ENCODE assay signal across 1 cellular context in genomic region chr11:2203440-2204259, GRCh38.
TF ChIP-seq lines count a peak whose summit lies in the region.

No MANE protein-coding gene starts in this region.

TF ChIP-seq in HepG2, 621 proteins besides CTCF, POLR2A, EP300 and RAD21 (continued from another document and continues in another):
- TF ChIP-seq SKIL (CRISPR knock-in tag; IDR thresholded peaks at IDR 0.05; ENCODE audit: borderline replicate concordance) (no peak), RARG (CRISPR knock-in tag; IDR thresholded peaks at IDR 0.05; ENCODE audit: low read depth) (no peak), BRF2 (CRISPR knock-in tag; IDR thresholded peaks at IDR 0.05) (no peak), ZNF556 (CRISPR knock-in tag; IDR thresholded peaks at IDR 0.05; ENCODE audit: borderline replicate concordance) (no peak), ZNF564 (CRISPR knock-in tag; IDR thresholded peaks at IDR 0.05) (no peak), MBNL3 (CRISPR knock-in tag; conservative IDR thresholded peaks at IDR 0.05) (no peak), ARHGAP35 (CRISPR knock-in tag; IDR thresholded peaks at IDR 0.05; ENCODE audit: borderline replicate concordance) (no peak), DPF2 (CRISPR knock-in tag; IDR thresholded peaks at IDR 0.05; ENCODE audit: borderline replicate concordance, low read depth) (no peak), ZNF281 (CRISPR knock-in tag; IDR thresholded peaks at IDR 0.05; ENCODE audit: borderline replicate concordance) (no peak; the same call in 1 of the 2 replicates), ZMYM2 (CRISPR knock-in tag; IDR thresholded peaks at IDR 0.05) (no peak), AFF4 (CRISPR knock-in tag; IDR thresholded peaks at IDR 0.05) (no peak), ARID4A (CRISPR knock-in tag; IDR thresholded peaks at IDR 0.05; ENCODE audit: borderline replicate concordance) (no peak), ZMYM3 (CRISPR knock-in tag; IDR thresholded peaks at IDR 0.05) (no peak), E2F2 (CRISPR knock-in tag; IDR thresholded peaks at IDR 0.05; ENCODE audit: borderline replicate concordance) (no peak), CC2D1A (CRISPR knock-in tag; IDR thresholded peaks at IDR 0.05) (no peak), ZBTB14 (CRISPR knock-in tag; IDR thresholded peaks at IDR 0.05) (no peak), ZNF567 (CRISPR knock-in tag; IDR thresholded peaks at IDR 0.05; ENCODE audit: borderline replicate concordance) (no peak), ZNF660 (CRISPR knock-in tag; IDR thresholded peaks at IDR 0.05; ENCODE audit: borderline replicate concordance, low read depth) (no peak), ZNF670 (CRISPR knock-in tag; IDR thresholded peaks at IDR 0.05; ENCODE audit: borderline replicate concordance) (no peak), MBD4 (IDR thresholded peaks at IDR 0.05; ENCODE audit: borderline replicate concordance, low read length) (no peak), RBM39 (IDR thresholded peaks at IDR 0.05; ENCODE audit: low read depth, low read length, poor library complexity, severe bottlenecking) (no peak), ZNF337 (CRISPR knock-in tag; IDR thresholded peaks at IDR 0.05; ENCODE audit: borderline replicate concordance, low read depth) (no peak), TERF1 (CRISPR knock-in tag; IDR thresholded peaks at IDR 0.05) (no peak), ZNF597 (CRISPR knock-in tag; IDR thresholded peaks at IDR 0.05) (no peak), HDAC2 (CRISPR knock-in tag; IDR thresholded peaks at IDR 0.05) (peak; percentile 65; the same call in 1 of the 2 replicates), TGIF2 (CRISPR knock-in tag; IDR thresholded peaks at IDR 0.05) (no peak), ZSCAN31 (CRISPR knock-in tag; IDR thresholded peaks at IDR 0.05; ENCODE audit: low read depth) (peak; percentile 51; the same call in 1 of the 2 replicates), SRY (CRISPR knock-in tag; IDR thresholded peaks at IDR 0.05) (no peak), SKI (IDR thresholded peaks at IDR 0.05; ENCODE audit: partially characterized antibody) (no peak), POLR2AphosphoS5 (IDR thresholded peaks at IDR 0.05; ENCODE audit: low read depth, low read length) (peak; percentile 39; the same call in 1 of the 2 replicates), GMEB2 (CRISPR knock-in tag; IDR thresholded peaks at IDR 0.05; ENCODE audit: low read depth) (no peak), TFAP4 (IDR thresholded peaks at IDR 0.05; ENCODE audit: borderline replicate concordance, low read depth) (no peak; the same call in 1 of the 2 replicates), ZNF784 (CRISPR knock-in tag; IDR thresholded peaks at IDR 0.05; ENCODE audit: borderline replicate concordance) (no peak)
